ENCODE assay signal across 8 cellular contexts in the genomic region with DNA sequence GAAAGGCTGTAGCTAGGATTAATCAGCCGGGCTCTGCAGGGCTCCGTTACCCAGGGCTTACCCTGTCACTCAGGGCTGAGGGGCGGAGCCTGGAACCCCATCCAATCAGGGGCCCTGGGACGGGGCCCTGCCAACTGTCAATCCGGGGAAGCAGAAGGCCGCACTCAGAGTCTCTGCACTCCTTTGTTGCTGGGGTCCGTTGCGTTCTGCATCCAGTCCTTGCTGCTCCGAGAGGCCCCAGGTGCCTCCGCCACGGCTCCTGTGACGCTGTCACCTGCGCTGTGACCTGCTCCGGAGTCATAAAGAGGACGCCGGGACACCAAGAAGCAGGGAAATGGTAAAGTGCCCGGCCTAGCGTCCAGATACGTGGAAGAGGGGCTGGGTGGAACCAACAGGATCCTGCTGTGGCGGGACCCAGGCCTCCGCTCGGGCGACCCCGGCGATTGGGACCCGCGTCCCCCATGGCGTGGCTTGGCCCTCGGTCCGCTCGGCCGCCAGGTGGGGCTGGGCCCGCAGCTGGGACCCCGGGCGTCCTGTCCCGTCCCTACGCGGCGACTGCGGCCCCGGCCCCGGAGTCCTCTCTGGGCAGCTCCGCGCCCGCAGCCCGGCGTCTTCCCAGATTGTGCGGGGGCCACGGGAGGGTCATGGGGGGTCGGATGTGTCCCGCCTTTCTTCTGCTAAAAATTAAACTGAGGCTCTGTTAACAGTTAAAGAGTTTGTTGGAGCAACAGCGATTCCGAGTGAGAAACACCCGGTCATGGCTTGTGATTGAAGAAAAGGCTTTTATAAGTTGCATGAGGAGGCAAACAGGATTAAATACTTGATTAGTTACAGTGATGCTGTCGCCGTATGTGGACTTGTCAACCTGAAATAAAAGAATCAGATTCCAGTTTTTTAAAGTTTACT. TPM values are rescaled to one million over a fixed set of nuclear protein-coding genes. Genes with fewer than 3 reads are reported as not detected.
DNase-seq lines count a peak whose midpoint lies in the region; ATAC-seq and TF ChIP-seq lines count a peak whose summit lies in the region.

ZNF491 (plus strand) TSS at position 133 of the 906 bp plus-strand sequence. CDS start 7,431 bp downstream, outside the sequence.

- peaks cover 42% of the 10 kb centered on the region for H3K9me3 Mint-ChIP-seq in nephron progenitor cell

- peaks cover 18% of the 10 kb centered on the region for H3K4me1 Mint-ChIP-seq in nephron progenitor cell

- DNase-seq in D341Med (ENCODE audit: low spot score) = peak; percentile 98
- peak; percentile 91 for DNase-seq in Jurkat, Clone E6-1 (ENCODE audit: low read depth, low spot score)
- DNase-seq in RPMI7951 (ENCODE audit: low read depth) = peak; percentile 86
- DNase-seq in activated T-helper 9 cell treated with anti-CD3 and anti-CD28 coated beads, Interleukin-2, amount 50 U/mL, for 16 hours (ENCODE audit: low read depth) = peak; percentile 70
- peak; percentile 70 for DNase-seq in fibroblast of the conjunctiva (ENCODE audit: low read depth)
- peak; percentile 92 for DNase-seq in nephron progenitor cell
- peak; percentile 83 for DNase-seq in stimulated activated naive CD4-positive, alpha-beta T cell treated with Interleukin-2 at 50 U/mL for 16 hours (lab: John Stamatoyannopoulos, UW)

- peaks cover 25% of the 10 kb centered on the region for H3K27me3 Mint-ChIP-seq in nephron progenitor cell (ENCODE audit: low read depth, poor library complexity)

- H3K27ac Mint-ChIP-seq in nephron progenitor cell = peak within 1 kb of the TSS; percentile 99

- peak within 1 kb of the TSS; percentile 88 for H3K4me3 ChIP-seq in Jurkat, Clone E6-1 (ENCODE audit: low read length)

- peak within 1 kb of the TSS; percentile 90 for H3K4me3 Mint-ChIP-seq in nephron progenitor cell

- H3K36me3 Mint-ChIP-seq in nephron progenitor cell (ENCODE audit: low read depth) = peaks cover 25% of the 10 kb centered on the region

- peak; percentile 93 for ATAC-seq in GM21423 (IDR thresholded peaks at IDR 0.05; ENCODE audit: unreplicated experiment)

- peak; percentile 30 for TF ChIP-seq CTCF in nephron progenitor cell (IDR thresholded peaks at IDR 0.05)

RNA-seq across cellular contexts. Expression of gene ZNF491, which starts in this region (rescaled TPM):
- 0.91 TPM for polyA plus RNA-seq in Jurkat, Clone E6-1 (2012; ENCODE audit: insufficient read depth, insufficient read length)
- total RNA-seq in RPMI7951 (2014; rRNA removed; shearing (Covaris generic)) = 1.9 and 2.5 TPM in 2 replicates

Comparison
In these comparisons a context has a peak if more than half of its experiments do, and no peak if none do; other contexts are left out.
1. Peak in every context shown above with its lines: DNase-seq, ATAC-seq and H3K4me3 ChIP-seq.